In the genomic region with DNA sequence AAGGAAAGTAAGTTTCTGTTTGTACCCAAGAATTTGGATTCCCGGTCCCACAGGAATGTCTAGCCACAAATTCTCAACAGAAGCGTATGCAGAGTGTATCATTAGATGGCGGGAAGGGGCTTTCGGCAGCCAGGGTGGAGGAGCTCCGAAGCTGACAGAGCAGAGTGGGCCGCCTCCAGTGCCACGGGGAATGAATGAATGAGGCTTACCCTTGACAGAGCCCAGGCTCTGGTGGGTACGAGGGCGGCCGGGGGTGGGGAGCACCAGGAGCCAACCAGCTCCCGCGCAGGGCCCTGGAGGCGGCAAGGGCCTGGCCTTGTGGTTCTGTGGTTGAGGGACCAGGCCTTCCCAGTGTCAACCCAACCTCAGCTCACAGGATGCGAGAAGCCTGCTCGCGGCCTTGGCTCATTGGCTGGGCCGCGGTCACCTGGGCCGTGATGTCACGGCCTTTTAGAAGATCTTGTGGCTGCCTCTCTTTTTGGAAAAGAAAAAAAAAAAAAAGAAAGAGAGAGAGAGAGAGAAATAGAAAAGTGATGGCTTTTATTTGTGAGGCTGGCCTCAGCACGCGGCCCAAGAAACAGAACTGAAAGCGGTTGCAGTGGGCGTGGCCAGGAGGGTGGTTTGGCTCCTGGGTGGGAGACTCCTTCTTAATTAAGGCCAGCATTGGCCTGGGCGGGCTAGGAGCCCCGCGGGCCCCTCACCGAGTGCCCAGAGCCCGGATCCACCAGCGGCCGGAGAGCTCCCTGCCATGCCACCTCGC, we compare ENCODE assay signal across 8 cellular contexts. TPM values are rescaled to one million over a fixed set of nuclear protein-coding genes. Genes with fewer than 3 reads are reported as not detected.
DNase-seq lines count a peak whose midpoint lies in the region; ATAC-seq and TF ChIP-seq lines count a peak whose summit lies in the region.

No MANE protein-coding gene starts in this region.

- no peaks in the 10 kb centered on the region for H3K27me3 Mint-ChIP-seq in naive B cell

- DNase-seq in GM12865 (ENCODE audit: low read depth) (peak; percentile 99), GOT3 (lab: John Stamatoyannopoulos, UW) (peak; percentile 20), NAMALWA (ENCODE audit: low spot score) (peak; percentile 36), activated T-helper 1 cell treated with Interleukin-2 at 50 U/mL for 16 hours (ENCODE audit: low read depth) (peak; percentile 78), naive B cell (peak; percentile 55), upper lobe of right lung (peak; percentile 77), DMS79 treated with DMSO at 0.1 percent for 48 hours (lab: John Stamatoyannopoulos, UW) (no peak), midbrain (lab: John Stamatoyannopoulos, UW) (no peak)

- H3K9me3 Mint-ChIP-seq in naive B cell = no peaks in the 10 kb centered on the region

- ATAC-seq in naive B cell (ENCODE audit: low read depth in 2 of 2) (peak; percentile 89 to 90), upper lobe of right lung (peak; percentile 76)

- peaks cover 6% of the 10 kb centered on the region for H3K27me3 ChIP-seq in upper lobe of right lung

- H3K4me1 Mint-ChIP-seq in naive B cell = peaks cover 10 to 25% (median 16%) of the 10 kb centered on the region in 3 donors

- no peaks in the 10 kb centered on the region for H3K9me3 ChIP-seq in upper lobe of right lung

- H3K4me3 Mint-ChIP-seq in naive B cell = peak overlapping the region; percentile 51 to 81 (median 71)

- H3K36me3 Mint-ChIP-seq in naive B cell = no peaks in the 10 kb centered on the region

- no peaks in the 10 kb centered on the region for H3K36me3 ChIP-seq in upper lobe of right lung

- H3K27ac ChIP-seq in upper lobe of right lung = peak overlapping the region; percentile 24

- H3K27ac Mint-ChIP-seq in naive B cell = peak overlapping the region; percentile 56 to 96 (median 84)

- intact Hi-C loops in upper lobe of right lung (cut with DNase I) = no loop called here

- H3K4me1 ChIP-seq in upper lobe of right lung = no peaks in the 10 kb centered on the region

- H3K4me3 ChIP-seq in GM12865 (ENCODE audit: low read depth, low read length) = peak overlapping the region; percentile 67
- H3K4me3 ChIP-seq in upper lobe of right lung = peak overlapping the region; percentile 23

- no peak for TF ChIP-seq CTCF in GM12865 (IDR thresholded peaks at IDR 0.05; ENCODE audit: insufficient read depth, low read depth, low read length, missing control alignments)
- no peak for TF ChIP-seq CTCF in upper lobe of right lung (IDR thresholded peaks at IDR 0.05)

RNA-seq across cellular contexts. Expression of gene RUNX3, which starts 34.9 kb away (rescaled TPM):
- polyA plus RNA-seq in naive B cell (ENCODE audit: low read depth in 6 of 6) = 10 to 100 TPM; 14.7 to 28.7 (median 18.2) TPM
- 13.1 TPM for total RNA-seq in upper lobe of right lung

Comparison
In these comparisons a context has a peak if more than half of its experiments do, and no peak if none do; other contexts are left out.
1. DNase-seq: peak in GM12865 (single experiment), GOT3 (single experiment), NAMALWA (single experiment), activated T-helper 1 cell treated with Interleukin-2 at 50 U/mL for 16 hours (single experiment), naive B cell (single experiment) and upper lobe of right lung (single experiment); none in DMS79 treated with DMSO at 0.1 percent for 48 hours (single experiment) and midbrain (single experiment).